8 cellular contexts compared by ENCODE assay signal in the genomic region with DNA sequence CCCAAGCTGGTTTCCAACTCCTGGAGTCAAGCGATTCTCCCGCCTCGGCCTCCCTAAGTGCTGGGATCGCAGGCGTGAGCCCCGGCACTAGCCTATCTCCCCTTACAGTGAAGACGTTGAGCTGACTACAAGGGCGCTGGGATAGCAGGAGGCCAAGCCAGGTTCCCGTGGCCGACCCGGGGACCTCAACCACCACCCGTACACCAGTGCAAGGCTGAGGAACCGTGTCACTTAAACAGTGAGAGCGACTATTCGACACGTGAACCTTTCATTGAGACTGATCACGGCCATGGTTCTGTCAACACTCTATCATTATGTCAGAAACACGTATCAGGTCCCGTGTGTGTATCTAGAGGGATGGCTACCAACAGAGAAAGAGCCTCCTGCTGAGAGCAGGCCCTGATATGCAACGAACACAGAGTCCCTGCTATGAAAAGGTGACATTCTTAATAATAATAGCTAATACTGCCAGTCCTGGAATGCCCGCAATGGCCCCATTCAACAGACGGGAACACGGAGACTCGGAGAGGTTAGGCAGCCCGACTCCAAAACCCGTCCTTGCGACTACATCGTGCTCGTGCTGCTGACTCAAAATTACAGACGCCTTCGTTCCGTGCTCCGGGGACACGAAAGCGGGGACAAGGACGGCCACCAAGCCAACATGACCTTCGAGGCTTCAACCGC. TPM values are rescaled to one million over a fixed set of nuclear protein-coding genes. Genes with fewer than 3 reads are reported as not detected.
DNase-seq lines count a peak whose midpoint lies in the region; ATAC-seq and TF ChIP-seq lines count a peak whose summit lies in the region.

No MANE protein-coding gene starts in this region.

- H3K27ac ChIP-seq in CD8-positive, alpha-beta T cell (ENCODE audit: low read depth, low read length) = peak overlapping the region; percentile 92
- peak overlapping the region; percentile 97 for H3K27ac ChIP-seq in naive thymus-derived CD4-positive, alpha-beta T cell (ENCODE audit: low read depth, low read length)

- H3K36me3 ChIP-seq in CD8-positive, alpha-beta T cell (ENCODE audit: insufficient read depth, low read length) = no peaks in the 10 kb centered on the region
- H3K36me3 ChIP-seq in naive thymus-derived CD4-positive, alpha-beta T cell (ENCODE audit: control insufficient read depth in 2 of 3, insufficient read depth in 3 of 3, low read length in 3 of 3) = peaks cover 0 to 6% (median 3%) of the 10 kb centered on the region in 3 experiments

- H3K4me3 ChIP-seq in CD8-positive, alpha-beta T cell (ENCODE audit: low read depth, low read length) = peak overlapping the region; percentile 92
- H3K4me3 ChIP-seq in naive thymus-derived CD4-positive, alpha-beta T cell (ENCODE audit: low read length) = peak overlapping the region; percentile 93

- ATAC-seq in CD8-positive, alpha-beta T cell = no peak
- ATAC-seq in T-helper 17 cell = no peak
- ATAC-seq in naive thymus-derived CD4-positive, alpha-beta T cell = no peak
- no peak for ATAC-seq in HG03432 (IDR thresholded peaks at IDR 0.05; ENCODE audit: unreplicated experiment)

- peaks cover 8% of the 10 kb centered on the region for H3K36me3 Mint-ChIP-seq in CD8-positive, alpha-beta T cell
- H3K36me3 Mint-ChIP-seq in HFFc6 (ENCODE audit: low read depth) (peaks cover 14% of the 10 kb centered on the region; the same call in 1 of the 2 replicates), T-helper 17 cell (ENCODE audit: low read depth) (peaks cover 3% of the 10 kb centered on the region), endothelial cell (ENCODE audit: low read depth, unreplicated experiment) (peaks cover 9% of the 10 kb centered on the region)
- H3K36me3 Mint-ChIP-seq in naive thymus-derived CD4-positive, alpha-beta T cell = peaks cover 0 to 9% (median 5%) of the 10 kb centered on the region in 5 donors

- H3K27ac Mint-ChIP-seq in CD8-positive, alpha-beta T cell = peak overlapping the region; percentile 93
- peak overlapping the region; percentile 92 for H3K27ac Mint-ChIP-seq in HFFc6
- H3K27ac Mint-ChIP-seq in T-helper 17 cell = peak overlapping the region; percentile 78
- peak overlapping the region; percentile 75 for H3K27ac Mint-ChIP-seq in endothelial cell (ENCODE audit: unreplicated experiment)
- H3K27ac Mint-ChIP-seq in naive thymus-derived CD4-positive, alpha-beta T cell = peak overlapping the region; percentile 61 to 95 (median 90)

- intact Hi-C loops in CD8-positive, alpha-beta T cell (cut with DNase I, micrococcal nuclease) = loop anchor here (1.0 to 10.0 kb wide), 9 partner anchors 281 to 1851 kb away; partner anchors contain the start of genes FAM210A (in 2 of the 2), RNMT (in 2 of the 2), CEP192 (in 1 of the 2) and CEP76 (in 1 of the 2)
- intact Hi-C loops in naive thymus-derived CD4-positive, alpha-beta T cell (cut with micrococcal nuclease) = loop anchor here (2.0 to 10.0 kb wide), 6 partner anchors 67 to 1849 kb away; partner anchors contain the start of genes MPPE1 (in 2 of the 2), CHMP1B (in 1 of the 2), NAPG (in 1 of the 2) and TUBB6 (in 1 of the 2)

- peaks cover 55% of the 10 kb centered on the region for H3K4me1 Mint-ChIP-seq in CD8-positive, alpha-beta T cell (ENCODE audit: low read depth)
- H3K4me1 Mint-ChIP-seq in HFFc6 (ENCODE audit: low read depth) (peaks cover 36% of the 10 kb centered on the region), T-helper 17 cell (peaks cover 40% of the 10 kb centered on the region), endothelial cell (ENCODE audit: unreplicated experiment) (peaks cover 24% of the 10 kb centered on the region)
- H3K4me1 Mint-ChIP-seq in naive thymus-derived CD4-positive, alpha-beta T cell = peaks cover 37 to 59% (median 53%) of the 10 kb centered on the region in 7 donors

- peaks cover 47% of the 10 kb centered on the region for H3K4me1 ChIP-seq in CD8-positive, alpha-beta T cell (ENCODE audit: insufficient read depth, low read length)
- H3K4me1 ChIP-seq in naive thymus-derived CD4-positive, alpha-beta T cell (ENCODE audit: control insufficient read depth in 2 of 2, insufficient read depth in 2 of 2, low read length in 2 of 2) = peaks cover 20 to 28% of the 10 kb centered on the region in 2 donors

- DNase-seq in CD8-positive, alpha-beta T cell = no peak
- no peak for DNase-seq in HFFc6
- DNase-seq in T-helper 17 cell = no peak
- DNase-seq in endothelial cell (ENCODE audit: low spot score) = peak; percentile 10
- DNase-seq in naive thymus-derived CD4-positive, alpha-beta T cell = peak in 6 of 9 donors; percentile 3 to 26 (median 9)
- DNase-seq in NCI-H187 treated with DMSO at 0.1 percent for 48 hours (lab: John Stamatoyannopoulos, UW) = no peak
- no peak for DNase-seq in NCI-H187 (lab: John Stamatoyannopoulos, UW)

- H3K27me3 Mint-ChIP-seq in CD8-positive, alpha-beta T cell (ENCODE audit: low read depth) = no peaks in the 10 kb centered on the region
- H3K27me3 Mint-ChIP-seq in HFFc6 (ENCODE audit: insufficient read depth) (peaks cover 5% of the 10 kb centered on the region), T-helper 17 cell (no peaks in the 10 kb centered on the region), endothelial cell (ENCODE audit: unreplicated experiment) (peaks cover 9% of the 10 kb centered on the region)
- H3K27me3 Mint-ChIP-seq in naive thymus-derived CD4-positive, alpha-beta T cell = peaks cover 0 to 22% (median 0%) of the 10 kb centered on the region in 5 donors

- TF ChIP-seq CTCF in CD8-positive, alpha-beta T cell (IDR thresholded peaks at IDR 0.05) = no peak
- TF ChIP-seq CTCF in HFFc6 (IDR thresholded peaks at IDR 0.05) (no peak), endothelial cell (IDR thresholded peaks at IDR 0.05; ENCODE audit: unreplicated experiment) (no peak)

- H3K9me3 Mint-ChIP-seq in CD8-positive, alpha-beta T cell = no peaks in the 10 kb centered on the region
- no peaks in the 10 kb centered on the region for H3K9me3 Mint-ChIP-seq in HFFc6
- H3K9me3 Mint-ChIP-seq in endothelial cell (ENCODE audit: unreplicated experiment) = no peaks in the 10 kb centered on the region
- no peaks in the 10 kb centered on the region for H3K9me3 Mint-ChIP-seq in naive thymus-derived CD4-positive, alpha-beta T cell

- no peaks in the 10 kb centered on the region for H3K9me3 ChIP-seq in CD8-positive, alpha-beta T cell (ENCODE audit: low read length)
- H3K9me3 ChIP-seq in T-helper 17 cell (ENCODE audit: control insufficient read depth, low read length, poor library complexity, severe bottlenecking) = no peaks in the 10 kb centered on the region
- no peaks in the 10 kb centered on the region for H3K9me3 ChIP-seq in naive thymus-derived CD4-positive, alpha-beta T cell (ENCODE audit: control insufficient read depth in 2 of 3, low read length in 3 of 3)

- CTCF ChIA-PET in CD8-positive, alpha-beta T cell (lab: Charles Lee) = interaction anchor here (1.5 kb wide), 1 partner anchor 15 kb away, joined by 6 read pairs; no protein-coding TSS in a partner anchor
- CTCF ChIA-PET in naive thymus-derived CD4-positive, alpha-beta T cell (lab: Charles Lee) = no interaction called here

- no peaks in the 10 kb centered on the region for H3K27me3 ChIP-seq in CD8-positive, alpha-beta T cell (ENCODE audit: insufficient read depth, low read length)
- no peaks in the 10 kb centered on the region for H3K27me3 ChIP-seq in naive thymus-derived CD4-positive, alpha-beta T cell (ENCODE audit: control insufficient read depth in 2 of 2, insufficient read depth in 2 of 2, low read length in 2 of 2)

- POLR2A ChIA-PET in CD8-positive, alpha-beta T cell (lab: Charles Lee) = interaction anchor here (1.0 to 2.9 kb wide), 8 partner anchors 19 to 615 kb away, joined by 3 to 18 read pairs (median 7); partner anchors contain the start of genes CEP192, CEP76, PRELID3A and PSMG2
- POLR2A ChIA-PET in naive thymus-derived CD4-positive, alpha-beta T cell (lab: Charles Lee) = interaction anchor here (0.9 to 2.2 kb wide), 5 partner anchors 9 to 1351 kb away, joined by 4 to 16 read pairs (median 10); partner anchors contain the start of genes CEP76, FAM210A, PSMG2 and PTPN2

- H3K4me3 Mint-ChIP-seq in CD8-positive, alpha-beta T cell = peak overlapping the region; percentile 88
- peak overlapping the region; percentile 94 for H3K4me3 Mint-ChIP-seq in HFFc6
- peak overlapping the region; percentile 89 for H3K4me3 Mint-ChIP-seq in T-helper 17 cell
- H3K4me3 Mint-ChIP-seq in endothelial cell (ENCODE audit: unreplicated experiment) = peak overlapping the region; percentile 90
- peak overlapping the region; percentile 85 to 93 (median 91) for H3K4me3 Mint-ChIP-seq in naive thymus-derived CD4-positive, alpha-beta T cell

RNA-seq across cellular contexts. Expression of gene AFG3L2, which starts 0.9 kb away (rescaled TPM):
- 10 to 100 TPM; 58.4 to 59.0 TPM for total RNA-seq in CD8-positive, alpha-beta T cell
- 10 to 100 TPM; 35.2 to 44.4 (median 39.0) TPM for total RNA-seq in HFFc6 (2021; fragmentation: NEBNext Ultra II Directional; extraction: Animal tissue kit (Norgen Biotek cat#: 25700))
- total RNA-seq in T-helper 17 cell (10 to 100 TPM; 29.6 to 42.1 TPM), endothelial cell (ENCODE audit: unreplicated experiment) (47.7 TPM)
- 10 to 100 TPM; 26.3 to 42.3 (median 32.0) TPM for total RNA-seq in naive thymus-derived CD4-positive, alpha-beta T cell
- 10 to 100 TPM; 29.9 to 38.6 TPM for polyA plus RNA-seq in naive thymus-derived CD4-positive, alpha-beta T cell

RNA-seq across cellular contexts. Expression of gene PRELID3A, which starts 31.6 kb away (rescaled TPM):
- under 1 TPM; 0.39 to 0.54 TPM for total RNA-seq in CD8-positive, alpha-beta T cell
- 1 to 10 TPM; 5.8 to 7.2 (median 6.6) TPM for total RNA-seq in HFFc6 (2021; fragmentation: NEBNext Ultra II Directional; extraction: Animal tissue kit (Norgen Biotek cat#: 25700))
- total RNA-seq in T-helper 17 cell (under 1 TPM; 0.17 to 0.26 TPM), endothelial cell (ENCODE audit: unreplicated experiment) (1.5 TPM)
- 1 to 10 TPM in 2 of 5 experiments, under 1 TPM in 3; 0.44 to 1.8 (median 0.92) TPM for total RNA-seq in naive thymus-derived CD4-positive, alpha-beta T cell
- not detected for polyA plus RNA-seq in naive thymus-derived CD4-positive, alpha-beta T cell

Comparison
In these comparisons a context has a peak if more than half of its experiments do, and no peak if none do; other contexts are left out.
1. DNase-seq: peak in endothelial cell (single experiment) and naive thymus-derived CD4-positive, alpha-beta T cell (6 of 9); none in CD8-positive, alpha-beta T cell (0 of 7), HFFc6 (single experiment), T-helper 17 cell (0 of 3), NCI-H187 treated with DMSO at 0.1 percent for 48 hours (single experiment) and NCI-H187 (0 of 2).
2. Peak in every context shown above with its lines, with median percentiles within 50 percentile points of each other: H3K27ac Mint-ChIP-seq and H3K4me3 Mint-ChIP-seq.